ENCODE assay signal across 21 cellular contexts in the genomic region with DNA sequence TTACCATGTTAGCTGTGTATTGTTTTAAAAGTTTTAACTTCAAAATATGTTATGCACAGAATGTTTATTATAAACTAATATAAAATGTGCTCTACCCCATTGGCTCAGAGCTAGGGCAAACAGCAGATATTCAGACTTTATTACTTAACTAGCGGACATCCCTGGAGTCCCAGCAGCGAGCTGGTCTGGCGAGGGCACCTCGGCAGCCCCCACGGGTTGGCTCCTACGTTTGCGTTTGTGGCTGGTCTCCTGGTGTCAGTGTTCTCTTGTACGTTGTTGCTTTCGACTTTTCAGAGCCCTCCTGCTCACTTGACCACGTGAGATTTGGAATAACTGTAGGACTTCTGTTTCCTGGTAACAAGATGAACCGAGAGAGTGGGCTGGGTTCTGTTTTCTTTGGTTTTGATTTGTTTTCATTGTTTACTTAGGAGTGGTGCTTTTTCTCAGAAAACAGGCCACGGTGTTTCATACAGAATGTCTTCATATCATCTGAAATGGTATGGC.
"Had no signal": no experiment of that assay in that cellular context is flagged by ENCODE, and none has a peak within 500 bp of the region (broad histone marks: within the 10 kb centered on the region; RNA-seq: fewer than 3 reads in every experiment).

No MANE protein-coding gene starts in this region.

- H3K27ac Mint-ChIP-seq: dendritic cell treated with granulocyte-macrophage colony-stimulating factor and Interleukin-4, amounts not matched to agents 40 ng/mL and 50 ng/mL, for 4 days; effector memory CD8-positive, alpha-beta T cell; naive thymus-derived CD8-positive, alpha-beta T cell; stimulated activated effector memory CD8-positive, alpha-beta T cell treated with anti-CD3 and anti-CD28 coated beads, Interleukin-12 subunit alpha, Interleukin-12 subunit beta, amount 100 ng/mL, for 72 hours had no signal

- H3K4me3 Mint-ChIP-seq: dendritic cell treated with granulocyte-macrophage colony-stimulating factor and Interleukin-4, amounts not matched to agents 40 ng/mL and 50 ng/mL, for 4 days; effector memory CD8-positive, alpha-beta T cell; naive thymus-derived CD8-positive, alpha-beta T cell; neural crest cell; stimulated activated effector memory CD8-positive, alpha-beta T cell treated with anti-CD3 and anti-CD28 coated beads, Interleukin-12 subunit alpha, Interleukin-12 subunit beta, amount 100 ng/mL, for 72 hours had no signal

- H3K79me2 ChIP-seq: hepatocyte had no signal

- H3K4me2 ChIP-seq: hepatocyte, smooth muscle cell had no signal

- H3K27ac ChIP-seq: esophagus squamous epithelium, foreskin keratinocyte, hepatocyte, right atrium auricular region, suprapubic skin had no signal

- H3K9me3 ChIP-seq: esophagus squamous epithelium, mucosa of descending colon, right atrium auricular region, suprapubic skin, tibial nerve had no signal

- FAIRE-seq: colon, kidney had no signal

- H2AFZ ChIP-seq: hepatocyte had no signal

- H3K9me3 Mint-ChIP-seq: dendritic cell treated with granulocyte-macrophage colony-stimulating factor and Interleukin-4, amounts not matched to agents 40 ng/mL and 50 ng/mL, for 4 days; effector memory CD8-positive, alpha-beta T cell; naive thymus-derived CD8-positive, alpha-beta T cell; neural crest cell; stimulated activated effector memory CD8-positive, alpha-beta T cell treated with anti-CD3 and anti-CD28 coated beads, Interleukin-12 subunit alpha, Interleukin-12 subunit beta, amount 100 ng/mL, for 72 hours had no signal

- H3K27me3 Mint-ChIP-seq: dendritic cell treated with granulocyte-macrophage colony-stimulating factor and Interleukin-4, amounts not matched to agents 40 ng/mL and 50 ng/mL, for 4 days; effector memory CD8-positive, alpha-beta T cell; naive thymus-derived CD8-positive, alpha-beta T cell had no signal

- H3K4me1 ChIP-seq: esophagus squamous epithelium, right atrium auricular region, suprapubic skin had no signal

- DNase-seq: effector memory CD8-positive, alpha-beta T cell; esophagus squamous epithelium; foreskin keratinocyte; head of caudate nucleus; kidney; left colon; mammary epithelial cell; mucosa of descending colon; naive thymus-derived CD8-positive, alpha-beta T cell; stimulated activated CD4-positive, alpha-beta T cell treated with anti-CD3 and anti-CD28 coated beads, Interleukin-4, amount 100 ng/mL, for 1 hour; stimulated activated CD8-positive, alpha-beta memory T cell treated with anti-CD3 and anti-CD28 coated beads, Interleukin-4, amount 100 ng/mL, for 48 hours; stimulated activated naive CD8-positive, alpha-beta T cell treated with anti-CD3 and anti-CD28 coated beads, Interleukin-15, Interleukin-2, amounts not matched to agents 100 U/mL and 50 U/mL, for 24 hours had no signal

- H3K4me1 Mint-ChIP-seq: neural crest cell; stimulated activated effector memory CD8-positive, alpha-beta T cell treated with anti-CD3 and anti-CD28 coated beads, Interleukin-12 subunit alpha, Interleukin-12 subunit beta, amount 100 ng/mL, for 72 hours had no signal

- ATAC-seq: effector memory CD8-positive, alpha-beta T cell; foreskin keratinocyte; left colon; mucosa of descending colon; naive thymus-derived CD8-positive, alpha-beta T cell; stimulated activated effector memory CD8-positive, alpha-beta T cell treated with anti-CD3 and anti-CD28 coated beads, Interleukin-12 subunit alpha, Interleukin-12 subunit beta, amount 100 ng/mL, for 72 hours; stimulated activated naive CD8-positive, alpha-beta T cell treated with anti-CD3 and anti-CD28 coated beads, Interleukin-15, Interleukin-2, amounts not matched to agents 100 U/mL and 50 U/mL, for 24 hours had no signal

- H3K27me3 ChIP-seq: esophagus squamous epithelium, foreskin keratinocyte, hepatocyte, right atrium auricular region, suprapubic skin, tibial nerve had no signal

- H3K4me3 ChIP-seq: esophagus squamous epithelium, hepatocyte, mucosa of descending colon, right atrium auricular region, smooth muscle cell, suprapubic skin, tibial nerve had no signal
